Comparison of ENCODE assay signal across 23 cellular contexts in genomic region chr21:29893687-29894086, GRCh38. TPM values are rescaled to one million over a fixed set of nuclear protein-coding genes. Genes with fewer than 3 reads are reported as not detected.
"Had no signal": no experiment of that assay in that cellular context is flagged by ENCODE, and none has a peak within 500 bp of the region (broad histone marks: within the 10 kb centered on the region; RNA-seq: fewer than 3 reads in every experiment).

No MANE protein-coding gene starts in this region.

- ATAC-seq: activated naive CD8-positive, alpha-beta T cell treated with anti-CD3 and anti-CD28 coated beads, Interleukin-2, amount 50 U/mL, for 24 hours; activated T-cell treated with anti-CD3 and anti-CD28 coated beads, Interleukin-2, amount 50 U/mL, for 4 hours; heart right ventricle; sciatic nerve; stimulated activated naive CD8-positive, alpha-beta T cell treated with anti-CD3 and anti-CD28 coated beads, Interleukin-15, amount 100 ng/mL, for 72 hours; T-helper 17 cell had no signal

- DNase-seq: activated CD4-positive, alpha-beta memory T cell treated with anti-CD3 and anti-CD28 coated beads, Interleukin-2, amount 10 ng/mL, durations not matched to agents 7 days and 5 days; activated CD4-positive, alpha-beta T cell treated with anti-CD3 and anti-CD28 coated beads, Interleukin-2, amount 10 ng/mL, durations not matched to agents 7 days and 5 days; activated CD4-positive, CD25-positive, alpha-beta regulatory T cell treated with anti-CD3 and anti-CD28 coated beads, Interleukin-2, amount 50 U/mL, for 72 hours; activated CD8-positive, alpha-beta memory T cell treated with anti-CD3 and anti-CD28 coated beads, Interleukin-2, amount 50 U/mL, for 48 hours; activated naive CD8-positive, alpha-beta T cell treated with anti-CD3 and anti-CD28 coated beads, Interleukin-2, amount 50 U/mL, for 24 hours; activated T-cell treated with anti-CD3 and anti-CD28 coated beads, Interleukin-2, amount 50 U/mL, for 4 hours; dermis blood vessel endothelial cell; effector CD4-positive, alpha-beta T cell; heart right ventricle; left ventricle myocardium inferior; naive B cell; ovary; retina; stimulated activated CD4-positive, alpha-beta T cell treated with anti-CD3 and anti-CD28 coated beads, Interleukin-12 subunit alpha, Interleukin-12 subunit beta, amount 100 ng/mL, for 4 hours; stimulated activated CD4-positive, alpha-beta T cell treated with anti-CD3 and anti-CD28 coated beads, Interleukin-4, amount 100 ng/mL, for 1 hour; stimulated activated naive CD8-positive, alpha-beta T cell treated with anti-CD3 and anti-CD28 coated beads, Interleukin-15, amount 100 ng/mL, for 72 hours; substantia nigra; T-helper 17 cell; T1000 had no signal

- H3K4me3 ChIP-seq: heart right ventricle, left ventricle myocardium inferior, ovary, skin epidermis had no signal

- H3K36me3 ChIP-seq: heart right ventricle, left ventricle myocardium inferior, ovary had no signal

- H3K4me1 ChIP-seq: heart right ventricle, left ventricle myocardium inferior had no signal

- H3K9me3 ChIP-seq: heart right ventricle, left ventricle myocardium inferior, ovary had no signal

- H3K27ac ChIP-seq: heart right ventricle, left ventricle myocardium inferior, ovary, skin epidermis had no signal

- H3K27me3 ChIP-seq: ovary had no signal

RNA-seq across cellular contexts. Expression of gene GRIK1, which starts 46.1 kb away (rescaled TPM):
- total RNA-seq: activated CD4-positive, alpha-beta memory T cell treated with anti-CD3 and anti-CD28 coated beads, Interleukin-2, amount 10 ng/mL, durations not matched to agents 7 days and 5 days; activated CD4-positive, alpha-beta T cell treated with anti-CD3 and anti-CD28 coated beads, Interleukin-2, amount 10 ng/mL, durations not matched to agents 7 days and 5 days; activated T-cell treated with anti-CD3 and anti-CD28 coated beads, Interleukin-2, amount 50 U/mL, for 4 hours; activated T-helper 2 cell treated with anti-CD3 and anti-CD28 coated beads, Interferon-gamma antibody, Interleukin-2, Interleukin-4, amounts not matched to agents 10 μg/mL and 5 μg/mL and 100 μg/mL, durations not matched to agents 14 hours and 24 hours and 36 hours; epithelial cell of proximal tubule; heart right ventricle; left ventricle myocardium inferior; T-helper 17 cell had no signal
